10 cellular contexts compared by ENCODE assay signal in genomic region chr13:98503175-98504028, GRCh38.
DNase-seq lines count a peak whose midpoint lies in the region; ATAC-seq and TF ChIP-seq lines count a peak whose summit lies in the region.
"Had no signal": no experiment of that assay in that cellular context is flagged by ENCODE, and none has a peak within 500 bp of the region (broad histone marks: within the 10 kb centered on the region; RNA-seq: fewer than 3 reads in every experiment).

No MANE protein-coding gene starts in this region.

- no peak overlapping the region for H3K27ac ChIP-seq in CD4-positive, alpha-beta memory T cell (ENCODE audit: low read depth, low read length)
- H3K27ac ChIP-seq in adrenal gland = peak overlapping the region in 3 of 5 donors; percentile 39 to 70 (median 57)
- H3K27ac ChIP-seq in right cardiac atrium (ENCODE audit: low read length) = peak overlapping the region; percentile 81

- no peak overlapping the region for H3K4me3 ChIP-seq in CD4-positive, alpha-beta memory T cell (ENCODE audit: low read length in 2 of 2)
- no peak overlapping the region for H3K4me3 ChIP-seq in adrenal gland
- H3K4me3 ChIP-seq in right cardiac atrium (ENCODE audit: low read length) = no peak overlapping the region
- H3K4me3 ChIP-seq: tibial nerve had no signal

- no peaks in the 10 kb centered on the region for H3K27me3 Mint-ChIP-seq in CD4-positive, alpha-beta memory T cell
- no peaks in the 10 kb centered on the region for H3K27me3 Mint-ChIP-seq in Calu3 (ENCODE audit: unreplicated experiment)

- POLR2A ChIA-PET in CD4-positive, alpha-beta memory T cell (lab: Charles Lee; ENCODE audit: partially characterized antibody) = interaction anchor here (1.1 to 2.4 kb wide), 6 partner anchors 9 to 73 kb away, joined by 3 to 9 read pairs (median 5); partner anchors contain the start of gene STK24

- CTCF ChIA-PET in CD4-positive, alpha-beta memory T cell (lab: Charles Lee; ENCODE audit: partially characterized antibody) = interaction anchor here (0.9 to 3.7 kb wide), 5 partner anchors 16 to 170 kb away, joined by 3 to 11 read pairs (median 4); no protein-coding TSS in a partner anchor
- CTCF ChIA-PET in Calu3 (lab: Charles Lee) = no interaction called here

- peak overlapping the region in 5 of 7 donors; percentile 57 to 85 (median 79) for H3K27ac Mint-ChIP-seq in CD4-positive, alpha-beta memory T cell
- H3K27ac Mint-ChIP-seq in Calu3 (ENCODE audit: unreplicated experiment) = no peak overlapping the region

- peaks cover 76% of the 10 kb centered on the region for H3K4me1 ChIP-seq in CD4-positive, alpha-beta memory T cell (ENCODE audit: insufficient read depth, low read length)
- peaks cover 42 to 67% of the 10 kb centered on the region in 2 donors for H3K4me1 ChIP-seq in adrenal gland (replicated peaks in 1 of 2)
- peaks cover 43% of the 10 kb centered on the region for H3K4me1 ChIP-seq in right cardiac atrium (ENCODE audit: control insufficient read depth, insufficient read depth, low read length)

- 35 to 58% (median 39%) methylated on average over 10 of the region's 10 CpGs for WGBS in adrenal gland, 4 donors
- 46% methylated on average over 10 of the region's 10 CpGs for WGBS in right cardiac atrium

- DNase-seq in CD4-positive, alpha-beta memory T cell = no peak
- DNase-seq in adrenal gland (peak in 2 of 7 donors; percentile 43 to 63), right cardiac atrium (no peak), renal cortical epithelial cell (ENCODE audit: low read depth) (peak; percentile 34), Calu3 (no peak)
- no peak for DNase-seq in stimulated activated naive CD4-positive, alpha-beta T cell treated with Interleukin-2 at 50 U/mL for 16 hours (lab: John Stamatoyannopoulos, UW)
- DNase-seq: SIG-M5 had no signal

- H3K27me3 ChIP-seq in CD4-positive, alpha-beta memory T cell (ENCODE audit: insufficient read depth, low read length) = no peaks in the 10 kb centered on the region
- no peaks in the 10 kb centered on the region for H3K27me3 ChIP-seq in adrenal gland
- H3K27me3 ChIP-seq in right cardiac atrium (ENCODE audit: control insufficient read depth, insufficient read depth) = no peaks in the 10 kb centered on the region
- H3K27me3 ChIP-seq: tibial nerve had no signal

- peaks cover 5 to 53% of the 10 kb centered on the region in 2 donors for H3K36me3 Mint-ChIP-seq in CD4-positive, alpha-beta memory T cell
- H3K36me3 Mint-ChIP-seq in Calu3 (ENCODE audit: insufficient read depth, unreplicated experiment) = no peaks in the 10 kb centered on the region

- no peaks in the 10 kb centered on the region for H3K9me3 Mint-ChIP-seq in CD4-positive, alpha-beta memory T cell
- no peaks in the 10 kb centered on the region for H3K9me3 Mint-ChIP-seq in Calu3 (ENCODE audit: low read depth, unreplicated experiment)

- TF ChIP-seq CTCF in adrenal gland (IDR thresholded peaks at IDR 0.05) (no peak), Calu3 (IDR thresholded peaks at IDR 0.05; ENCODE audit: unreplicated experiment) (no peak)

- BruUV-seq in Calu3 (replicated peaks; lab: Mats Ljungman, UMichigan) = no TSS peak

- peaks cover 63 to 96% (median 79%) of the 10 kb centered on the region in 4 donors for H3K4me1 Mint-ChIP-seq in CD4-positive, alpha-beta memory T cell
- no peaks in the 10 kb centered on the region for H3K4me1 Mint-ChIP-seq in Calu3 (ENCODE audit: low read depth, unreplicated experiment)

- ATAC-seq in right cardiac atrium (peak; percentile 20 to 30), HG03097 (IDR thresholded peaks at IDR 0.05; ENCODE audit: low FRiP score, unreplicated experiment) (no peak), GM21528 (IDR thresholded peaks at IDR 0.05; ENCODE audit: low FRiP score, unreplicated experiment) (no peak)

- H3K36me3 ChIP-seq in CD4-positive, alpha-beta memory T cell (ENCODE audit: insufficient read depth, low read length) = peaks cover 10% of the 10 kb centered on the region
- peaks cover 0 to 5% of the 10 kb centered on the region in 2 donors for H3K36me3 ChIP-seq in adrenal gland (replicated peaks in 1 of 2)

- no peaks in the 10 kb centered on the region for H3K9me3 ChIP-seq in CD4-positive, alpha-beta memory T cell (ENCODE audit: control insufficient read depth in 1 of 2, low read length in 2 of 2)
- H3K9me3 ChIP-seq in adrenal gland (replicated peaks in 1 of 3) (no peaks in the 10 kb centered on the region), right cardiac atrium (ENCODE audit: control insufficient read depth, low read length) (no peaks in the 10 kb centered on the region)
- H3K9me3 ChIP-seq: tibial nerve had no signal

- H3K4me3 Mint-ChIP-seq in CD4-positive, alpha-beta memory T cell = peak overlapping the region in 7 of 8 donors; percentile 6 to 78 (median 54)
- no peak overlapping the region for H3K4me3 Mint-ChIP-seq in Calu3 (ENCODE audit: low read depth, unreplicated experiment)

- TF ChIP-seq POLR2A in adrenal gland (IDR thresholded peaks at IDR 0.05) = no peak

- intact Hi-C loops in CD4-positive, alpha-beta memory T cell (cut with micrococcal nuclease) = loop anchor here (2.0 kb wide), 1 partner anchor 15 kb away; no protein-coding TSS in a partner anchor
- intact Hi-C loops in adrenal gland (cut with DNase I) = no loop called here
- intact Hi-C loops in right cardiac atrium (cut with DNase I) = loop anchor here in 2 of 4 donors (5.0 to 10.0 kb wide), 2 partner anchors 61 to 69 kb away; no protein-coding TSS in a partner anchor
- intact Hi-C loops in Calu3 (cut with micrococcal nuclease; ENCODE audit: unreplicated experiment) = no loop called here

Comparison
In these comparisons a context has a peak if more than half of its experiments do, and no peak if none do; other contexts are left out.
1. ATAC-seq: peak in right cardiac atrium (2 of 2); none in HG03097 (single experiment) and GM21528 (single experiment).